In the genomic region with DNA sequence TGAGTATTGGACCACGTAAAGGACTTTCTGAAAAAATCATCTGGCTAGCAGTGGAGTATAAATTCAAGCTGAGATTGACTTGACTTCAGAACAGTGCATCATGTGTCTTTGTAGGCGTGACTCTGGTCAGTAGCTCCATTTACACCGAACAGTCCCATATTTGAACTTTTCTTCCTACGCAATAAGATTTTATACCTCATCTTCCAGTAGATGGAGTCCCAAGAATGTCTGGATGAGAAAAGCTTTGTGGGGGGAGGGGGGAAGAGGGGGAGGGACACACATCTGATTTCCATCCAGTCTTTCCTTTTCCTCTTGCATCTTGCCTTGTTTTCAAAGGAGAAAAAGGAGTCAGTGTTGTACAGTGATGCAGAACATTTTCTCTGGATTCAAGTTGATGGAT, we compare ENCODE assay signal across 17 cellular contexts.
DNase-seq lines count a peak whose midpoint lies in the region; ATAC-seq, FAIRE-seq and TF ChIP-seq lines count a peak whose summit lies in the region.
"Had no signal": no experiment of that assay in that cellular context is flagged by ENCODE, and none has a peak within 500 bp of the region (broad histone marks: within the 10 kb centered on the region; RNA-seq: fewer than 3 reads in every experiment).

No MANE protein-coding gene starts in this region.

- TF ChIP-seq CTCF in A549 (IDR thresholded peaks at IDR 0.05): no peak
- TF ChIP-seq CTCF in LNCaP clone FGC (IDR thresholded peaks at IDR 0.05; ENCODE audit: control insufficient read depth, extremely low read depth, insufficient read depth): 0 out of 2 replicates have a peak, but pooled peaks have one; percentile 5
- no peak for TF ChIP-seq CTCF in fibroblast of mammary gland (conservative IDR thresholded peaks at IDR 0.05; ENCODE audit: control insufficient read depth, insufficient read depth, low read depth, low read length)
- no peak for TF ChIP-seq CTCF in sigmoid colon (IDR thresholded peaks at IDR 0.05)
- TF ChIP-seq CTCF in GM10248 (IDR thresholded peaks at IDR 0.05; ENCODE audit: control extremely low read depth, extremely low read depth, low read depth, missing control alignments): no peak

- H3K4me3 ChIP-seq in A549: no peak overlapping the region
- H3K4me3 ChIP-seq in LNCaP clone FGC (ENCODE audit: low read depth, low read length): no peak overlapping the region
- no peak overlapping the region for H3K4me3 ChIP-seq in fibroblast of mammary gland (ENCODE audit: control insufficient read depth, low read depth, low read length)
- no peak overlapping the region for H3K4me3 ChIP-seq in sigmoid colon
- H3K4me3 ChIP-seq: GM12878 had no signal

- DNase-seq in A549 (ENCODE audit: low read depth in 1 of 2, low spot score in 1 of 2) (no peak), COLO829 (ENCODE audit: low spot score) (peak; percentile 92), LNCaP clone FGC (ENCODE audit: low read depth) (no peak), fibroblast of mammary gland (ENCODE audit: low read depth) (peak; percentile 10), sigmoid colon (no peak), HCEC 1CT (no peak), GM10248 (ENCODE audit: extremely low spot score) (no peak)
- no peak for DNase-seq in stimulated activated CD4-positive, alpha-beta T cell treated with anti-CD3 and anti-CD28 coated beads, Interleukin-2, amount 100 ng/mL, for 48 hours
- DNase-seq: 8988T; C1 segment of cervical spinal cord; CD4-positive, alpha-beta T cell; DMS79 treated with DMSO at 0.1 percent for 48 hours; GF-D8; KG1 had no signal

- H3K27ac ChIP-seq in A549: no peak overlapping the region
- H3K27ac ChIP-seq in sigmoid colon: no peak overlapping the region

- H3K36me3 ChIP-seq in sigmoid colon: no peaks in the 10 kb centered on the region

- H3K27me3 ChIP-seq in sigmoid colon: no peaks in the 10 kb centered on the region

- intact Hi-C loops in sigmoid colon (cut with DNase I): no loop called here

- CTCF ChIA-PET in A549 (lab: Yijun Ruan, JAX) (no interaction called here), GM10248 (lab: Yijun Ruan, JAX) (interaction anchor here (0.8 kb wide), 1 partner anchor 25 kb away, joined by 3 read pairs; no protein-coding TSS in a partner anchor)

- 81% methylated on average over 4 of the region's 4 CpGs for WGBS in A549 (ENCODE audit: missing lambda C conversion rate)
- 90 to 93% methylated on average over 4 of the region's 4 CpGs for WGBS in sigmoid colon, 2 donors

- TF ChIP-seq POLR2A in A549 (IDR thresholded peaks at IDR 0.05; ENCODE audit: low read length): no peak
- TF ChIP-seq POLR2A in sigmoid colon (IDR thresholded peaks at IDR 0.05): no peak

- no peak for FAIRE-seq in A549 (lab: Jason Lieb, UNC)
- FAIRE-seq: GM12878, H1, HTR-8/SVneo had no signal

- peak overlapping the region; percentile 14; the same call in 2 of the 3 replicates for H3K4me2 ChIP-seq in A549

- ATAC-seq in A549: no peak
- ATAC-seq: GM12878 had no signal

- H3K4me1 ChIP-seq in A549 (peaks cover 26% of the 10 kb centered on the region), sigmoid colon (peaks cover 0 to 12% (median 9%) of the 10 kb centered on the region in 4 donors)

- no peak for TF ChIP-seq EP300 in A549 (IDR thresholded peaks at IDR 0.05)
- TF ChIP-seq EP300 in sigmoid colon (IDR thresholded peaks at IDR 0.05): no peak

- no peaks in the 10 kb centered on the region for H3K9me3 ChIP-seq in A549
- no peaks in the 10 kb centered on the region for H3K9me3 ChIP-seq in sigmoid colon

- POLR2A ChIA-PET in A549 (lab: Yijun Ruan, JAX) (interaction anchor here (0.7 kb wide), 1 partner anchor 66 kb away, joined by 3 read pairs; no protein-coding TSS in a partner anchor), GM10248 (lab: Yijun Ruan, JAX) (no interaction called here)

- peak in 1 of 2 experiments; percentile 15; a peak in 1 of 5 replicates for TF ChIP-seq RAD21 in A549 (conservative IDR thresholded peaks at IDR 0.05 in 1 of 2, IDR thresholded peaks at IDR 0.05 in 1 of 2)

TF ChIP-seq in A549, 52 proteins besides CTCF, POLR2A, EP300 and RAD21:
- TF ChIP-seq EHMT2 (IDR thresholded peaks at IDR 0.05; ENCODE audit: low read depth): no peak
- TF ChIP-seq NR3C1 (IDR thresholded peaks at IDR 0.05): no peak
- TF ChIP-seq MAX (IDR thresholded peaks at IDR 0.05): no peak
- no peak for TF ChIP-seq ZSCAN20 (CRISPR knock-in tag; IDR thresholded peaks at IDR 0.05)
- TF ChIP-seq CBX8 (IDR thresholded peaks at IDR 0.05): no peak
- TF ChIP-seq FOSL2 (IDR thresholded peaks at IDR 0.05): no peak
- no peak for TF ChIP-seq FOSL2 (CRISPR knock-in tag; IDR thresholded peaks at IDR 0.05)
- no peak for TF ChIP-seq TFCP2L1 (CRISPR knock-in tag; IDR thresholded peaks at IDR 0.05)
- TF ChIP-seq MAFK (IDR thresholded peaks at IDR 0.05; ENCODE audit: partially characterized antibody): no peak
- TF ChIP-seq HDAC2 (IDR thresholded peaks at IDR 0.05): no peak
- TF ChIP-seq, protein P1, sequence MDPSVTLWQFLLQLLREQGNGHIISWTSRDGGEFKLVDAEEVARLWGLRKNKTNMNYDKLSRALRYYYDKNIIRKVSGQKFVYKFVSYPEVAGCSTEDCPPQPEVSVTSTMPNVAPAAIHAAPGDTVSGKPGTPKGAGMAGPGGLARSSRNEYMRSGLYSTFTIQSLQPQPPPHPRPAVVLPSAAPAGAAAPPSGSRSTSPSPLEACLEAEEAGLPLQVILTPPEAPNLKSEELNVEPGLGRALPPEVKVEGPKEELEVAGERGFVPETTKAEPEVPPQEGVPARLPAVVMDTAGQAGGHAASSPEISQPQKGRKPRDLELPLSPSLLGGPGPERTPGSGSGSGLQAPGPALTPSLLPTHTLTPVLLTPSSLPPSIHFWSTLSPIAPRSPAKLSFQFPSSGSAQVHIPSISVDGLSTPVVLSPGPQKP (IDR thresholded peaks at IDR 0.05; ENCODE audit: low read depth, low read length): no peak
- TF ChIP-seq CEBPB (IDR thresholded peaks at IDR 0.05): no peak
- no peak for TF ChIP-seq PBX3 (IDR thresholded peaks at IDR 0.05)
- TF ChIP-seq HEYL (CRISPR knock-in tag; IDR thresholded peaks at IDR 0.05): no peak
- TF ChIP-seq POLR2AphosphoS2 (conservative IDR thresholded peaks at IDR 0.05; ENCODE audit: low read length): no peak
- TF ChIP-seq FOSB (CRISPR knock-in tag; IDR thresholded peaks at IDR 0.05): no peak
- no peak for TF ChIP-seq PHF8 (IDR thresholded peaks at IDR 0.05; ENCODE audit: borderline replicate concordance, low read depth)
- no peak for TF ChIP-seq CHD4 (IDR thresholded peaks at IDR 0.05; ENCODE audit: borderline replicate concordance)
- TF ChIP-seq ESRRA (IDR thresholded peaks at IDR 0.05; ENCODE audit: borderline replicate concordance, low read length): no peak

Comparison
In these comparisons a context has a peak if more than half of its experiments do, and no peak if none do; other contexts are left out.
1. DNase-seq: peak in COLO829 (single experiment) and fibroblast of mammary gland (single experiment); none in A549 (0 of 2), LNCaP clone FGC (single experiment), sigmoid colon (single experiment), stimulated activated CD4-positive, alpha-beta T cell treated with anti-CD3 and anti-CD28 coated beads, Interleukin-2, amount 100 ng/mL, for 48 hours (0 of 2), HCEC 1CT (single experiment) and GM10248 (single experiment).